ENCODE assay signal across 8 cellular contexts in the genomic region with DNA sequence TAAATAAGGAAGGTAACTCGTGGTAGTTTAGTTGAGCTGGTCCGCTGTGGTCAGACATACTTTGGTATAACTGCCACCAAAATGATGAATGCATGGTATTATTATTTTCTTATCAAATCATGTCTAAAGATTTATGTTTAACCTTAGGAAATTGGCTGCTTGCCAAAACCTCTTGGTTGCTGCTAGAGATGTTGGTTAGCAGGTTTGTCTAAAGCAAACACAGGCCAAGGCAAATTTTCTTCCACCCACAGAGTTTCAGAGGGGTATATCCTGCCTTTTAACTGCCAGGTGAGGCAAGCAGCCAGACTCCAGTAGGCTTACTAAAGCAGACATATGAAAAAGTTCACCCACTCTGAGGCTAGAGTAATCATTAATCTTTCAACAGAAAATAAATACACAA.
DNase-seq lines count a peak whose midpoint lies in the region; ATAC-seq and TF ChIP-seq lines count a peak whose summit lies in the region.

No MANE protein-coding gene starts in this region.

- TF ChIP-seq CTCF in Peyer's patch (IDR thresholded peaks at IDR 0.05) = no peak

- TF ChIP-seq POLR2A in Peyer's patch (IDR thresholded peaks at IDR 0.05) = no peak

- peak; percentile 96 for ATAC-seq in HG02588 (IDR thresholded peaks at IDR 0.05; ENCODE audit: unreplicated experiment)

- no peak overlapping the region for H3K4me3 ChIP-seq in Peyer's patch

- H3K27me3 ChIP-seq in Peyer's patch = no peaks in the 10 kb centered on the region

- H3K27ac ChIP-seq in Peyer's patch = no peak overlapping the region

- no peaks in the 10 kb centered on the region for H3K36me3 ChIP-seq in Peyer's patch

- DNase-seq in DMS153 treated with DMSO at 0.1 percent for 48 hours (lab: John Stamatoyannopoulos, UW; ENCODE audit: unreplicated experiment) (peak; percentile 94), NCI-H1417 (lab: John Stamatoyannopoulos, UW) (peak; percentile 80 to 98 (median 86)), cerebellar cortex (ENCODE audit: low spot score) (peak; percentile 5), NCI-H1694 treated with DMSO at 0.1 percent for 48 hours (lab: John Stamatoyannopoulos, UW) (no peak), Peyer's patch (no peak), activated T-cell treated with anti-CD3 and anti-CD28 coated beads for 4 hours (no peak)
- DNase-seq in activated effector memory CD4-positive, alpha-beta T cell treated with Interleukin-2 at 50 U/mL for 16 hours = no peak

- H3K9me3 ChIP-seq in Peyer's patch = no peaks in the 10 kb centered on the region

- H3K4me1 ChIP-seq in Peyer's patch = no peaks in the 10 kb centered on the region

Comparison
In these comparisons a context has a peak if more than half of its experiments do, and no peak if none do; other contexts are left out.
1. DNase-seq: peak in DMS153 treated with DMSO at 0.1 percent for 48 hours (single experiment), NCI-H1417 (3 of 3) and cerebellar cortex (single experiment); none in activated effector memory CD4-positive, alpha-beta T cell treated with Interleukin-2 at 50 U/mL for 16 hours (single experiment), NCI-H1694 treated with DMSO at 0.1 percent for 48 hours (single experiment), Peyer's patch (0 of 3) and activated T-cell treated with anti-CD3 and anti-CD28 coated beads for 4 hours (single experiment).